ENCODE assay signal across 10 cellular contexts in the genomic region with DNA sequence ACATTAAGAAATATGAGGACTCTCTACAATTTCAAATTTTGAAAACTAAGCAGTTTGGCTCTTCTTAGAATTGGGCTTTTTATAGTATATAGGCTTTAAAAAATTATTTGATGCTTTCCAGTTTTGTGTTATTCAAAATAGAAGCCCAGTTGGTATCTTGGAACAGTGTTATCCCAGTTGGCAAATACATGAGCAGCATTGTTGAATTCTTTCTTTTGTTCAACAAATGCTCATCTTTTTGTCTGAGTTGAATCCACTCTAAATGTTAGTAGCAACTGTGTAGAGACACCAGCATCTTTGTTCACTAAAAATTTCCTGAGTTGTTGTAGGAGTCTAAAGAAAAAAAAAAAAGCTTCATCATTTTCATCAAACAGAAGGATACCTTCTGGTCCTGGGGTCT. TPM values are rescaled to one million over a fixed set of nuclear protein-coding genes. Genes with fewer than 3 reads are reported as not detected.
"Had no signal": no experiment of that assay in that cellular context is flagged by ENCODE, and none has a peak within 500 bp of the region (broad histone marks: within the 10 kb centered on the region; RNA-seq: fewer than 3 reads in every experiment).

No MANE protein-coding gene starts in this region.

- H3K4me3 ChIP-seq: GM23248, HAP-1 had no signal

- ATAC-seq: HCT116, HepG2 had no signal

- FAIRE-seq: HepG2 had no signal

- H3K4me1 ChIP-seq: HAP-1 had no signal

- DNase-seq: GM23248, GOT3, H7, HFFc6, KBM-7 had no signal

- H3K9ac ChIP-seq: GM23248 had no signal

- H3K9me3 ChIP-seq: HAP-1 had no signal

- H3K27ac ChIP-seq: GM23248, HL-60 had no signal

RNA-seq across cellular contexts. Expression of a gene that starts 41.0 kb away (rescaled TPM):
- total RNA-seq: HepG2 had no signal
- polyA plus RNA-seq: IgD-negative memory B cell had no signal
